In the genomic region with DNA sequence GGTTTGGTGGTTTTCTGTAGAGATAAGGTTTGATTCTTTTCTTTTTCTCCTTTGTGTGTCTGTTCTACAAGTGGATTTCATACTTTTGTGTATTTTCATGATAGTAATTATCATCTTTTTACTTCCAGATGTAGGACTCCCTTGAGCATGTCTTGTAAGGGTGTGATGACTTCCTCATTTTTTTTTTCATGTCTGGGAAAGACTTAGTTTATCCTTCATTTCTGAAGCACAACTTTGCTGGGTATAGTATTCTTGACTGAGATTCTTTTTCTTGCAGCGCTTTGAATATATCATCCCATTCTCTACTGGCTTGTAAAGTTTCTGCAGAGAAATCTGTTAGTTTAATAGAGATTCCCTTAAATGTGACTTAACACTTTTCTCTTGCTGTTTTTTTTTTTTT, we compare ENCODE assay signal across 27 cellular contexts. TPM values are rescaled to one million over a fixed set of nuclear protein-coding genes. Genes with fewer than 3 reads are reported as not detected.
"Had no signal": no experiment of that assay in that cellular context is flagged by ENCODE, and none has a peak within 500 bp of the region (broad histone marks: within the 10 kb centered on the region; RNA-seq: fewer than 3 reads in every experiment).

No MANE protein-coding gene starts in this region.

- DNase-seq: activated CD8-positive, alpha-beta memory T cell treated with anti-CD3 and anti-CD28 coated beads for 24 hours; activated CD8-positive, alpha-beta memory T cell treated with anti-CD3 and anti-CD28 coated beads, Interleukin-2, amount 50 U/mL, for 4 hours; central memory CD4-positive, alpha-beta T cell; effector memory CD4-positive, alpha-beta T cell; glutamatergic neuron; immature natural killer cell; kidney glomerular epithelial cell; left lung; naive thymus-derived CD4-positive, alpha-beta T cell; retina; sigmoid colon; stimulated activated CD4-positive, alpha-beta T cell treated with anti-CD3 and anti-CD28 coated beads, Interleukin-15, amount 100 ng/mL, for 24 hours; T-cell; testis; trophoblast cell; uterus had no signal

- H3K27me3 ChIP-seq: esophagus muscularis mucosa, hepatocyte, left lung, sigmoid colon, testis, uterus had no signal

- H3K36me3 ChIP-seq: uterus had no signal

- H3K27ac Mint-ChIP-seq: progenitor cell of endocrine pancreas; stimulated activated memory B cell treated with anti-CD40 and anti-IgM and Interleukin-4, amounts not matched to agents 10 μg/mL and 1 μg/mL and 100 μg/mL, for 72 hours had no signal

- H3K9me3 ChIP-seq: testis had no signal

- H3K4me1 Mint-ChIP-seq: stimulated activated memory B cell treated with anti-CD40 and anti-IgM and Interleukin-4, amounts not matched to agents 10 μg/mL and 1 μg/mL and 100 μg/mL, for 72 hours had no signal

- H3K27ac ChIP-seq: esophagus muscularis mucosa, hepatocyte, left lung, sigmoid colon, testis, uterus had no signal

- H3K4me3 Mint-ChIP-seq: immature natural killer cell; stimulated activated memory B cell treated with anti-CD40 and anti-IgM and Interleukin-4, amounts not matched to agents 10 μg/mL and 1 μg/mL and 100 μg/mL, for 72 hours; T-cell; T-helper 2 cell treated with Interferon-gamma antibody and Interleukin-4, amounts not matched to agents 5 μg/mL and 100 μg/mL, for 36 hours had no signal

- H3K4me1 ChIP-seq: left lung, sigmoid colon, testis, uterus had no signal

- H3K4me3 ChIP-seq: esophagus muscularis mucosa, hepatocyte, left lung, sigmoid colon, smooth muscle cell, testis, uterus had no signal

- H3K27me3 Mint-ChIP-seq: naive thymus-derived CD4-positive, alpha-beta T cell; progenitor cell of endocrine pancreas; stimulated activated memory B cell treated with anti-CD40 and anti-IgM and Interleukin-4, amounts not matched to agents 10 μg/mL and 1 μg/mL and 100 μg/mL, for 72 hours; T-cell had no signal

RNA-seq across cellular contexts. Expression of a gene that starts 49.6 kb away (rescaled TPM):
- total RNA-seq: astrocyte, dermis microvascular lymphatic vessel endothelial cell, frontal cortex, lung microvascular endothelial cell, osteoblast, sigmoid colon, smooth muscle cell, T-cell had no signal
- polyA plus RNA-seq: immature natural killer cell; naive thymus-derived CD4-positive, alpha-beta T cell had no signal
